In the genomic region with DNA sequence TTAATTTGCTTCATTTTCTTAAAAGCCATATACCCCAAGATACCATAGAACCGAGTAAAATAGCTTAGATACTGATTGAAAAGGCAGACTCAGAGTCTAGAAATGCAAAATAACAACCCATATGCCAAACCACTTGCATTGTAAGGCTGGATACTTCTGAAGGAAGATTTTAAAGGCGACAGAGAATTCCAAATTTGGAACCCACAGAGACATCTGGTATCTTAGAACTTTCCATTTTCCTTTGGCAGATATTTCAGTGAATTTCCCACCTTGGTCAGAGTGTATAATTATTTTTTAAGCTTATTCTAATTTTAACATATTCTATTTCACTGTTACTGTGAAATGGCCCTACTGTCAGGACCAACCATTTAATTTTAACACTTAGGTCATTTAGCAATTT, we compare ENCODE assay signal across 34 cellular contexts.
"Had no signal": no experiment of that assay in that cellular context is flagged by ENCODE, and none has a peak within 500 bp of the region (broad histone marks: within the 10 kb centered on the region; RNA-seq: fewer than 3 reads in every experiment).

No MANE protein-coding gene starts in this region.

- H3K27me3 ChIP-seq: MG63 had no signal

- H3K4me2 ChIP-seq: KMS-11 had no signal

- H3K9me3 ChIP-seq: MG63 had no signal

- H3K27ac ChIP-seq: KMS-11 had no signal

- H3K9ac ChIP-seq: KMS-11 had no signal

- H3K4me3 ChIP-seq: MG63 had no signal

- H3K36me3 ChIP-seq: MG63 had no signal

- DNase-seq: Karpas-422, Kasumi-1, KG1, MG63, MM.1S, MV-4-11, NCI-H1048, NCI-H1092, NCI-H1092 treated with DMSO at 0.1 percent for 48 hours, NCI-H1105, NCI-H1105 treated with DMSO at 0.1 percent for 48 hours, NCI-H1417, NCI-H1417 treated with DMSO at 0.1 percent for 48 hours, NCI-H1436, NCI-H1436 treated with DMSO at 0.1 percent for 48 hours, NCI-H146, NCI-H1694, NCI-H1694 treated with DMSO at 0.1 percent for 48 hours, NCI-H187, NCI-H187 treated with DMSO at 0.1 percent for 48 hours, NCI-H1930, NCI-H2029, NCI-H2029 treated with DMSO at 0.1 percent for 48 hours, NCI-H2081, NCI-H2081 treated with DMSO at 0.1 percent for 48 hours, NCI-H2107, NCI-H2171, NCI-H2171 treated with DMSO at 0.1 percent for 48 hours, NCI-H2227 treated with DMSO at 0.1 percent for 48 hours, NCI-H226, NCI-H345, NCI-H446, NCI-H446 treated with DMSO at 0.1 percent for 48 hours had no signal
